In genomic region chr22:17878970-17879369, GRCh38 we compare ENCODE assay signal across 24 cellular contexts.
DNase-seq lines count a peak whose midpoint lies in the region; TF ChIP-seq lines count a peak whose summit lies in the region.
"Had no signal": no experiment of that assay in that cellular context is flagged by ENCODE, and none has a peak within 500 bp of the region (broad histone marks: within the 10 kb centered on the region; RNA-seq: fewer than 3 reads in every experiment).

No MANE protein-coding gene starts in this region.

- H3K27ac ChIP-seq in substantia nigra (ENCODE audit: low read depth, low read length, poor library complexity, severe bottlenecking): peak overlapping the region; percentile 30
- H3K27ac ChIP-seq: A549, HL-60, SJSA1 had no signal

- H3K4me3 ChIP-seq in adipocyte (ENCODE audit: low read length): no peak overlapping the region
- H3K4me3 ChIP-seq: A549, SJSA1 had no signal

- no peaks in the 10 kb centered on the region for H3K9me3 Mint-ChIP-seq in endothelial cell (ENCODE audit: unreplicated experiment)
- no peaks in the 10 kb centered on the region for H3K9me3 Mint-ChIP-seq in type B pancreatic cell
- H3K9me3 Mint-ChIP-seq: CD14-positive monocyte; CD8-positive, alpha-beta memory T cell had no signal

- peak; percentile 57 for DNase-seq in EH (ENCODE audit: low read depth)
- peak; percentile 42 for DNase-seq in adipocyte (ENCODE audit: low read depth)
- no peak for DNase-seq in endothelial cell (ENCODE audit: low spot score)
- DNase-seq in substantia nigra (lab: John Stamatoyannopoulos, UW): no peak
- DNase-seq in putamen (ENCODE audit: low spot score): no peak
- DNase-seq in T-helper 2 cell: no peak
- DNase-seq in type B pancreatic cell (ENCODE audit: extremely low spot score, unreplicated experiment): no peak
- DNase-seq: CD8-positive, alpha-beta memory T cell; DMS 273 treated with DMSO at 0.1 percent for 48 hours; DMS79; GF-D8; NCI-H1048; NCI-H1417 treated with DMSO at 0.1 percent for 48 hours; NCI-H1694 treated with DMSO at 0.1 percent for 48 hours; NCI-H2081; NCI-H2227 treated with DMSO at 0.1 percent for 48 hours; NCI-H526 treated with DMSO at 0.1 percent for 48 hours; Right ventricle myocardium superior; RPMI8226 had no signal

- H3K36me3 Mint-ChIP-seq in endothelial cell (ENCODE audit: low read depth, unreplicated experiment) (peaks cover 44% of the 10 kb centered on the region), type B pancreatic cell (peaks cover 9% of the 10 kb centered on the region)

- peak overlapping the region; percentile 57 for H3K4me3 Mint-ChIP-seq in endothelial cell (ENCODE audit: unreplicated experiment)
- no peak overlapping the region for H3K4me3 Mint-ChIP-seq in type B pancreatic cell
- H3K4me3 Mint-ChIP-seq: B cell; CD14-positive monocyte; CD8-positive, alpha-beta memory T cell had no signal

- H3K27me3 ChIP-seq in adipocyte (replicated peaks; ENCODE audit: control insufficient read depth, insufficient read depth, low read length): no peaks in the 10 kb centered on the region
- H3K27me3 ChIP-seq: SJSA1 had no signal

- no peaks in the 10 kb centered on the region for H3K4me1 ChIP-seq in adipocyte (ENCODE audit: control insufficient read depth, insufficient read depth, low read length)
- H3K4me1 ChIP-seq: A549, SJSA1 had no signal

- no peak overlapping the region for H3K9ac ChIP-seq in adipocyte (ENCODE audit: low read length)

- H3K4me1 Mint-ChIP-seq in endothelial cell (ENCODE audit: unreplicated experiment) (peaks cover 2% of the 10 kb centered on the region), type B pancreatic cell (ENCODE audit: unreplicated experiment) (no peaks in the 10 kb centered on the region)
- H3K4me1 Mint-ChIP-seq: B cell; CD14-positive monocyte; CD8-positive, alpha-beta memory T cell had no signal

- peaks cover 39% of the 10 kb centered on the region for H3K36me3 ChIP-seq in adipocyte (ENCODE audit: control insufficient read depth, insufficient read depth, low read length, severe bottlenecking)

- H3K27me3 Mint-ChIP-seq in endothelial cell (ENCODE audit: unreplicated experiment): peaks cover 1% of the 10 kb centered on the region
- no peaks in the 10 kb centered on the region for H3K27me3 Mint-ChIP-seq in type B pancreatic cell
- H3K27me3 Mint-ChIP-seq: B cell; CD8-positive, alpha-beta memory T cell had no signal

- H3K9me3 ChIP-seq in adipocyte (ENCODE audit: control insufficient read depth, low read length): no peaks in the 10 kb centered on the region
- H3K9me3 ChIP-seq: A549, SJSA1 had no signal

- H3K27ac Mint-ChIP-seq in endothelial cell (ENCODE audit: unreplicated experiment) (no peak overlapping the region), type B pancreatic cell (no peak overlapping the region)
- H3K27ac Mint-ChIP-seq: B cell; CD14-positive monocyte; CD8-positive, alpha-beta memory T cell had no signal

- no peak for TF ChIP-seq CTCF in endothelial cell (IDR thresholded peaks at IDR 0.05; ENCODE audit: unreplicated experiment)
- TF ChIP-seq CTCF in type B pancreatic cell (conservative IDR thresholded peaks at IDR 0.05): no peak

Comparison
In these comparisons a context has a peak if more than half of its experiments do, and no peak if none do; other contexts are left out.
1. DNase-seq: peak in EH (single experiment) and adipocyte (single experiment); none in endothelial cell (single experiment), substantia nigra (0 of 49), putamen (single experiment), T-helper 2 cell (0 of 5) and type B pancreatic cell (single experiment).